22 cellular contexts compared by ENCODE assay signal in genomic region chr1:22124592-22125229, GRCh38. TPM values are rescaled to one million over a fixed set of nuclear protein-coding genes. Genes with fewer than 3 reads are reported as not detected.
DNase-seq lines count a peak whose midpoint lies in the region; ATAC-seq and TF ChIP-seq lines count a peak whose summit lies in the region.
"Had no signal": no experiment of that assay in that cellular context is flagged by ENCODE, and none has a peak within 500 bp of the region (broad histone marks: within the 10 kb centered on the region; RNA-seq: fewer than 3 reads in every experiment).

No MANE protein-coding gene starts in this region.

- H3K27me3 ChIP-seq in osteoblast (ENCODE audit: insufficient read depth, low read length): no peaks in the 10 kb centered on the region
- H3K27me3 ChIP-seq in naive thymus-derived CD4-positive, alpha-beta T cell (ENCODE audit: control insufficient read depth in 2 of 2, insufficient read depth in 2 of 2, low read length in 2 of 2): no peaks in the 10 kb centered on the region

- peak overlapping the region; percentile 33 for H3K27ac Mint-ChIP-seq in activated CD4-positive, alpha-beta T cell treated with anti-CD3 and anti-CD28 coated beads, Interleukin-2, amount 10 ng/mL, durations not matched to agents 7 days and 5 days
- H3K27ac Mint-ChIP-seq in activated CD4-positive, alpha-beta T cell treated with anti-CD3 and anti-CD28 coated beads for 36 hours: no peak overlapping the region
- H3K27ac Mint-ChIP-seq in brain: peak overlapping the region in 3 of 5 experiments; percentile 31 to 49 (median 38)
- H3K27ac Mint-ChIP-seq in naive thymus-derived CD4-positive, alpha-beta T cell: peak overlapping the region in 1 of 9 donors; percentile 71

- TF ChIP-seq CTCF in brain (conservative IDR thresholded peaks at IDR 0.05) (no peak), osteoblast (IDR thresholded peaks at IDR 0.05; ENCODE audit: extremely low read depth, low read depth, low read length) (no peak)

- no peak for ATAC-seq in activated CD4-positive, alpha-beta T cell treated with anti-CD3 and anti-CD28 coated beads for 36 hours
- ATAC-seq in HG03095 (IDR thresholded peaks at IDR 0.05; ENCODE audit: unreplicated experiment): no peak
- ATAC-seq in naive thymus-derived CD4-positive, alpha-beta T cell: no peak
- ATAC-seq: HepG2 had no signal

- no peak overlapping the region for H3K4me2 ChIP-seq in osteoblast (ENCODE audit: insufficient read depth, low read length)

- no peak overlapping the region for H3K4me3 ChIP-seq in osteoblast (ENCODE audit: insufficient read depth, low read length)
- H3K4me3 ChIP-seq in naive thymus-derived CD4-positive, alpha-beta T cell (ENCODE audit: low read length): no peak overlapping the region

- H3K4me3 Mint-ChIP-seq in activated CD4-positive, alpha-beta T cell treated with anti-CD3 and anti-CD28 coated beads, Interleukin-2, amount 10 ng/mL, durations not matched to agents 7 days and 5 days: no peak overlapping the region
- H3K4me3 Mint-ChIP-seq in activated CD4-positive, alpha-beta T cell treated with anti-CD3 and anti-CD28 coated beads for 36 hours: no peak overlapping the region
- H3K4me3 Mint-ChIP-seq in brain: peak overlapping the region in 1 of 5 experiments; percentile 34
- H3K4me3 Mint-ChIP-seq in naive thymus-derived CD4-positive, alpha-beta T cell: no peak overlapping the region

- CTCF ChIA-PET in activated CD4-positive, alpha-beta T cell treated with anti-CD3 and anti-CD28 coated beads, Interleukin-2, amount 10 ng/mL, durations not matched to agents 7 days and 5 days (lab: Charles Lee): no interaction called here
- CTCF ChIA-PET in activated CD4-positive, alpha-beta T cell treated with anti-CD3 and anti-CD28 coated beads for 36 hours (lab: Charles Lee): interaction anchor here (0.6 to 1.6 kb wide), 2 partner anchors 281 to 292 kb away, joined by 3 to 5 read pairs; no protein-coding TSS in a partner anchor
- CTCF ChIA-PET in naive thymus-derived CD4-positive, alpha-beta T cell (lab: Charles Lee): no interaction called here

- H3K36me3 ChIP-seq in osteoblast (ENCODE audit: insufficient read depth, low read length): no peaks in the 10 kb centered on the region
- H3K36me3 ChIP-seq in naive thymus-derived CD4-positive, alpha-beta T cell (ENCODE audit: control insufficient read depth in 2 of 3, insufficient read depth in 3 of 3, low read length in 3 of 3): peaks cover 0 to 8% (median 0%) of the 10 kb centered on the region in 3 experiments

- H3K79me2 ChIP-seq in osteoblast (ENCODE audit: insufficient read depth, low read length): no peaks in the 10 kb centered on the region

- intact Hi-C loops in activated CD4-positive, alpha-beta T cell treated with anti-CD3 and anti-CD28 coated beads for 36 hours (cut with DNase I, micrococcal nuclease): no loop called here
- intact Hi-C loops in naive thymus-derived CD4-positive, alpha-beta T cell (cut with micrococcal nuclease): no loop called here

- H2AFZ ChIP-seq in osteoblast (ENCODE audit: low read length): no peak overlapping the region

- peaks cover 40% of the 10 kb centered on the region for H4K20me1 ChIP-seq in osteoblast (ENCODE audit: insufficient read depth, low read length)

- POLR2A ChIA-PET in activated CD4-positive, alpha-beta T cell treated with anti-CD3 and anti-CD28 coated beads, Interleukin-2, amount 10 ng/mL, durations not matched to agents 7 days and 5 days (lab: Charles Lee): no interaction called here
- POLR2A ChIA-PET in activated CD4-positive, alpha-beta T cell treated with anti-CD3 and anti-CD28 coated beads for 36 hours (lab: Charles Lee): no interaction called here
- POLR2A ChIA-PET in naive thymus-derived CD4-positive, alpha-beta T cell (lab: Charles Lee): no interaction called here

- no peaks in the 10 kb centered on the region for H3K9me3 ChIP-seq in osteoblast (ENCODE audit: low read depth, low read length)
- no peaks in the 10 kb centered on the region for H3K9me3 ChIP-seq in naive thymus-derived CD4-positive, alpha-beta T cell (ENCODE audit: control insufficient read depth in 2 of 3, low read length in 3 of 3)

- no peak overlapping the region for H3K27ac ChIP-seq in osteoblast (ENCODE audit: low read depth, low read length)
- no peak overlapping the region for H3K27ac ChIP-seq in naive thymus-derived CD4-positive, alpha-beta T cell (ENCODE audit: low read depth, low read length)
- H3K27ac ChIP-seq: 22Rv1, C4-2B, HL-60 had no signal

- no peak for DNase-seq in activated CD4-positive, alpha-beta T cell treated with anti-CD3 and anti-CD28 coated beads, Interleukin-2, amount 10 ng/mL, durations not matched to agents 7 days and 5 days
- DNase-seq in activated CD4-positive, alpha-beta T cell treated with anti-CD3 and anti-CD28 coated beads for 36 hours: no peak
- peak; percentile 59 for DNase-seq in osteoblast (ENCODE audit: insufficient read length, low spot score, missing footprints)
- no peak for DNase-seq in cerebellum (ENCODE audit: low spot score)
- no peak for DNase-seq in EL
- no peak for DNase-seq in naive thymus-derived CD4-positive, alpha-beta T cell
- DNase-seq: DMS53, GF-D8, KG1, NCI-H1092, NCI-H1436, NCI-H187 treated with DMSO at 0.1 percent for 48 hours, NCI-H2107, NCI-H446 treated with DMSO at 0.1 percent for 48 hours, NCI-H526 treated with DMSO at 0.1 percent for 48 hours, Right ventricle myocardium superior had no signal

- no peaks in the 10 kb centered on the region for H3K27me3 Mint-ChIP-seq in activated CD4-positive, alpha-beta T cell treated with anti-CD3 and anti-CD28 coated beads, Interleukin-2, amount 10 ng/mL, durations not matched to agents 7 days and 5 days
- H3K27me3 Mint-ChIP-seq in activated CD4-positive, alpha-beta T cell treated with anti-CD3 and anti-CD28 coated beads for 36 hours: no peaks in the 10 kb centered on the region
- peaks cover 3% of the 10 kb centered on the region for H3K27me3 Mint-ChIP-seq in brain
- H3K27me3 Mint-ChIP-seq in naive thymus-derived CD4-positive, alpha-beta T cell: no peaks in the 10 kb centered on the region

- H3K4me1 ChIP-seq in osteoblast (ENCODE audit: insufficient read depth, low read length): peaks cover 8% of the 10 kb centered on the region
- H3K4me1 ChIP-seq in naive thymus-derived CD4-positive, alpha-beta T cell (ENCODE audit: control insufficient read depth in 2 of 2, insufficient read depth in 2 of 2, low read length in 2 of 2): no peaks in the 10 kb centered on the region

- no peaks in the 10 kb centered on the region for H3K9me3 Mint-ChIP-seq in activated CD4-positive, alpha-beta T cell treated with anti-CD3 and anti-CD28 coated beads, Interleukin-2, amount 10 ng/mL, durations not matched to agents 7 days and 5 days
- no peaks in the 10 kb centered on the region for H3K9me3 Mint-ChIP-seq in activated CD4-positive, alpha-beta T cell treated with anti-CD3 and anti-CD28 coated beads for 36 hours (ENCODE audit: low read depth)
- H3K9me3 Mint-ChIP-seq in brain: no peaks in the 10 kb centered on the region
- H3K9me3 Mint-ChIP-seq in naive thymus-derived CD4-positive, alpha-beta T cell: peaks cover 0 to 1% (median 0%) of the 10 kb centered on the region in 11 donors

- H3K36me3 Mint-ChIP-seq in activated CD4-positive, alpha-beta T cell treated with anti-CD3 and anti-CD28 coated beads, Interleukin-2, amount 10 ng/mL, durations not matched to agents 7 days and 5 days (ENCODE audit: low read depth): peaks cover 5% of the 10 kb centered on the region
- H3K36me3 Mint-ChIP-seq in activated CD4-positive, alpha-beta T cell treated with anti-CD3 and anti-CD28 coated beads for 36 hours (ENCODE audit: low read depth): no peaks in the 10 kb centered on the region
- peaks cover 15% of the 10 kb centered on the region for H3K36me3 Mint-ChIP-seq in brain
- H3K36me3 Mint-ChIP-seq in naive thymus-derived CD4-positive, alpha-beta T cell: no peaks in the 10 kb centered on the region

- H3K4me1 Mint-ChIP-seq in activated CD4-positive, alpha-beta T cell treated with anti-CD3 and anti-CD28 coated beads, Interleukin-2, amount 10 ng/mL, durations not matched to agents 7 days and 5 days: no peaks in the 10 kb centered on the region
- H3K4me1 Mint-ChIP-seq in activated CD4-positive, alpha-beta T cell treated with anti-CD3 and anti-CD28 coated beads for 36 hours: no peaks in the 10 kb centered on the region
- H3K4me1 Mint-ChIP-seq in brain: peaks cover 42% of the 10 kb centered on the region
- H3K4me1 Mint-ChIP-seq in naive thymus-derived CD4-positive, alpha-beta T cell: peaks cover 0 to 8% (median 0%) of the 10 kb centered on the region in 7 donors

RNA-seq across cellular contexts. Expression of gene WNT4, which starts 18.2 kb away (rescaled TPM):
- total RNA-seq in activated CD4-positive, alpha-beta T cell treated with anti-CD3 and anti-CD28 coated beads, Interleukin-2, amount 10 ng/mL, durations not matched to agents 7 days and 5 days: not detected
- total RNA-seq in activated CD4-positive, alpha-beta T cell treated with anti-CD3 and anti-CD28 coated beads for 36 hours: not detected
- 5.0 TPM for polyA plus RNA-seq in brain (ENCODE audit: insufficient read depth, low read depth, low replicate concordance)
- under 0.01 TPM in 1 of 2 replicates, not detected in the other for total RNA-seq in osteoblast
- total RNA-seq in cerebellum: 3.7 TPM
- not detected for total RNA-seq in naive thymus-derived CD4-positive, alpha-beta T cell
- under 1 TPM in 1 of 2 donors, not detected in 1; 0.05 TPM for polyA plus RNA-seq in naive thymus-derived CD4-positive, alpha-beta T cell
- total RNA-seq: HepG2, Right ventricle myocardium superior had no signal
- polyA plus RNA-seq: HepG2 had no signal
